In genomic region chr9:91207889-91208651, GRCh38 we compare ENCODE assay signal across 8 cellular contexts.
A peak's percentile ranks its signal among the peaks of the same experiment; 100 is the strongest.
DNase-seq lines count a peak whose midpoint lies in the region; ATAC-seq, FAIRE-seq and TF ChIP-seq lines count a peak whose summit lies in the region.

No MANE protein-coding gene starts in this region.

- peak; percentile 73 for FAIRE-seq in A204.1 (lab: Jason Lieb, UNC)

- H3K27me3 ChIP-seq in cardiac muscle cell (no peaks in the 10 kb centered on the region), H7 (ENCODE audit: control insufficient read depth, insufficient read depth, low read length) (no peaks in the 10 kb centered on the region), endodermal cell (ENCODE audit: control insufficient read depth, insufficient read depth, low read length, poor library complexity, severe bottlenecking) (no peaks in the 10 kb centered on the region)

- CTCF ChIA-PET in activated CD4-positive, alpha-beta memory T cell treated with anti-CD3 and anti-CD28 coated beads for 36 hours (lab: Charles Lee): interaction anchor here (0.7 to 2.3 kb wide), 17 partner anchors 11 to 292 kb away, joined by 3 to 16 read pairs (median 5); no protein-coding TSS in a partner anchor

- DNase-seq in activated CD4-positive, alpha-beta memory T cell treated with anti-CD3 and anti-CD28 coated beads for 36 hours: peak; percentile 50
- DNase-seq in cardiac muscle cell (ENCODE audit: low read depth in 1 of 2, low spot score in 1 of 2) (peak; percentile 23 to 84), H7 (no peak), endodermal cell (no peak)
- DNase-seq in stimulated activated naive B cell treated with anti-CD40 and anti-IgM and Interleukin-4, amounts not matched to agents 10 μg/mL and 1 μg/mL and 100 μg/mL, for 72 hours: peak; percentile 69

- H3K9me3 Mint-ChIP-seq in activated CD4-positive, alpha-beta memory T cell treated with anti-CD3 and anti-CD28 coated beads for 36 hours: peaks cover 2% of the 10 kb centered on the region
- peaks cover 0 to 1% of the 10 kb centered on the region in 2 donors for H3K9me3 Mint-ChIP-seq in stimulated activated naive B cell treated with anti-CD40 and anti-IgM and Interleukin-4, amounts not matched to agents 10 μg/mL and 1 μg/mL and 100 μg/mL, for 72 hours
- H3K9me3 Mint-ChIP-seq in endodermal cell: peaks cover 15% of the 10 kb centered on the region

- no peaks in the 10 kb centered on the region for H3K9me3 ChIP-seq in cardiac muscle cell (ENCODE audit: low read depth)
- H3K9me3 ChIP-seq in endodermal cell (ENCODE audit: control insufficient read depth, low read length): peaks cover 5% of the 10 kb centered on the region

- H3K27me3 Mint-ChIP-seq in activated CD4-positive, alpha-beta memory T cell treated with anti-CD3 and anti-CD28 coated beads for 36 hours: no peaks in the 10 kb centered on the region
- H3K27me3 Mint-ChIP-seq in stimulated activated naive B cell treated with anti-CD40 and anti-IgM and Interleukin-4, amounts not matched to agents 10 μg/mL and 1 μg/mL and 100 μg/mL, for 72 hours: no peaks in the 10 kb centered on the region
- no peaks in the 10 kb centered on the region for H3K27me3 Mint-ChIP-seq in endodermal cell (ENCODE audit: insufficient read depth)

- H3K4me3 ChIP-seq in cardiac muscle cell: no peak overlapping the region
- no peak overlapping the region for H3K4me3 ChIP-seq in H7 (ENCODE audit: insufficient read depth, low read depth, low read length)
- no peak overlapping the region for H3K4me3 ChIP-seq in endodermal cell (ENCODE audit: low read length)

- H3K4me1 Mint-ChIP-seq in activated CD4-positive, alpha-beta memory T cell treated with anti-CD3 and anti-CD28 coated beads for 36 hours (ENCODE audit: low read depth): peaks cover 74% of the 10 kb centered on the region
- peaks cover 41 to 70% of the 10 kb centered on the region in 2 donors for H3K4me1 Mint-ChIP-seq in stimulated activated naive B cell treated with anti-CD40 and anti-IgM and Interleukin-4, amounts not matched to agents 10 μg/mL and 1 μg/mL and 100 μg/mL, for 72 hours
- peaks cover 3% of the 10 kb centered on the region for H3K4me1 Mint-ChIP-seq in endodermal cell

- no peak for TF ChIP-seq CTCF in cardiac muscle cell (IDR thresholded peaks at IDR 0.05; ENCODE audit: low read depth, low read length)
- TF ChIP-seq CTCF in endodermal cell (conservative IDR thresholded peaks at IDR 0.05): no peak

- H3K36me3 ChIP-seq in cardiac muscle cell: no peaks in the 10 kb centered on the region
- H3K36me3 ChIP-seq in H7 (replicated peaks; ENCODE audit: control insufficient read depth, insufficient read depth, low read length): no peaks in the 10 kb centered on the region
- no peaks in the 10 kb centered on the region for H3K36me3 ChIP-seq in endodermal cell (ENCODE audit: control insufficient read depth, insufficient read depth, low read length)

- peaks cover 14% of the 10 kb centered on the region for H3K36me3 Mint-ChIP-seq in activated CD4-positive, alpha-beta memory T cell treated with anti-CD3 and anti-CD28 coated beads for 36 hours
- peaks cover 27 to 36% of the 10 kb centered on the region in 2 donors for H3K36me3 Mint-ChIP-seq in stimulated activated naive B cell treated with anti-CD40 and anti-IgM and Interleukin-4, amounts not matched to agents 10 μg/mL and 1 μg/mL and 100 μg/mL, for 72 hours
- peaks cover 3% of the 10 kb centered on the region for H3K36me3 Mint-ChIP-seq in endodermal cell (ENCODE audit: low read depth)

- peak overlapping the region; percentile 88 for H3K27ac ChIP-seq in cardiac muscle cell
- no peak overlapping the region for H3K27ac ChIP-seq in endodermal cell (ENCODE audit: low read depth, low read length)

- peaks cover 17% of the 10 kb centered on the region for H3K4me1 ChIP-seq in cardiac muscle cell (ENCODE audit: low read depth)
- H3K4me1 ChIP-seq in endodermal cell (ENCODE audit: control insufficient read depth, insufficient read depth, low read length): no peaks in the 10 kb centered on the region

- H3K27ac Mint-ChIP-seq in activated CD4-positive, alpha-beta memory T cell treated with anti-CD3 and anti-CD28 coated beads for 36 hours: peak overlapping the region; percentile 97
- peak overlapping the region; percentile 96 for H3K27ac Mint-ChIP-seq in stimulated activated naive B cell treated with anti-CD40 and anti-IgM and Interleukin-4, amounts not matched to agents 10 μg/mL and 1 μg/mL and 100 μg/mL, for 72 hours
- H3K27ac Mint-ChIP-seq in endodermal cell: no peak overlapping the region

- ATAC-seq in GM18909 (IDR thresholded peaks at IDR 0.05; ENCODE audit: poor library complexity, unreplicated experiment) (peak; percentile 82), HG03135 (IDR thresholded peaks at IDR 0.05; ENCODE audit: unreplicated experiment) (peak; percentile 62)
- peak; percentile 89 to 91 for ATAC-seq in stimulated activated naive B cell treated with anti-CD40 and anti-IgM and Interleukin-4, amounts not matched to agents 10 μg/mL and 1 μg/mL and 100 μg/mL, for 72 hours (replicated peaks)

- H3K9ac ChIP-seq in endodermal cell (ENCODE audit: extremely low read depth, low read length, poor library complexity, severe bottlenecking): no peak overlapping the region

- peak overlapping the region; percentile 19 for H3K4me3 Mint-ChIP-seq in activated CD4-positive, alpha-beta memory T cell treated with anti-CD3 and anti-CD28 coated beads for 36 hours
- peak overlapping the region; percentile 41 to 52 for H3K4me3 Mint-ChIP-seq in stimulated activated naive B cell treated with anti-CD40 and anti-IgM and Interleukin-4, amounts not matched to agents 10 μg/mL and 1 μg/mL and 100 μg/mL, for 72 hours
- no peak overlapping the region for H3K4me3 Mint-ChIP-seq in endodermal cell

- intact Hi-C loops in activated CD4-positive, alpha-beta memory T cell treated with anti-CD3 and anti-CD28 coated beads for 36 hours (cut with micrococcal nuclease): loop anchor here (1.0 to 2.0 kb wide), 12 partner anchors 9 to 211 kb away; no protein-coding TSS in a partner anchor

- 83 to 86% methylated on average over 9 to 10 of the region's 10 CpGs for WGBS in endodermal cell (ENCODE audit: insufficient coverage in 1 of 2, insufficient read length in 1 of 2), 2 experiments

- POLR2A ChIA-PET in activated CD4-positive, alpha-beta memory T cell treated with anti-CD3 and anti-CD28 coated beads for 36 hours (lab: Charles Lee): interaction anchor here (0.7 to 3.9 kb wide), 30 partner anchors 10 to 225 kb away, joined by 3 to 71 read pairs (median 5); partner anchors contain the start of gene NFIL3

Comparison
In these comparisons a context has a peak if more than half of its experiments do, and no peak if none do; other contexts are left out.
1. DNase-seq: peak in activated CD4-positive, alpha-beta memory T cell treated with anti-CD3 and anti-CD28 coated beads for 36 hours (single experiment), cardiac muscle cell (2 of 2) and stimulated activated naive B cell treated with anti-CD40 and anti-IgM and Interleukin-4, amounts not matched to agents 10 μg/mL and 1 μg/mL and 100 μg/mL, for 72 hours (single experiment); none in H7 (single experiment) and endodermal cell (single experiment).
2. Peak in every context shown above with its lines, with median percentiles within 50 percentile points of each other: ATAC-seq.